Comparison of ENCODE assay signal across 11 cellular contexts in the genomic region with DNA sequence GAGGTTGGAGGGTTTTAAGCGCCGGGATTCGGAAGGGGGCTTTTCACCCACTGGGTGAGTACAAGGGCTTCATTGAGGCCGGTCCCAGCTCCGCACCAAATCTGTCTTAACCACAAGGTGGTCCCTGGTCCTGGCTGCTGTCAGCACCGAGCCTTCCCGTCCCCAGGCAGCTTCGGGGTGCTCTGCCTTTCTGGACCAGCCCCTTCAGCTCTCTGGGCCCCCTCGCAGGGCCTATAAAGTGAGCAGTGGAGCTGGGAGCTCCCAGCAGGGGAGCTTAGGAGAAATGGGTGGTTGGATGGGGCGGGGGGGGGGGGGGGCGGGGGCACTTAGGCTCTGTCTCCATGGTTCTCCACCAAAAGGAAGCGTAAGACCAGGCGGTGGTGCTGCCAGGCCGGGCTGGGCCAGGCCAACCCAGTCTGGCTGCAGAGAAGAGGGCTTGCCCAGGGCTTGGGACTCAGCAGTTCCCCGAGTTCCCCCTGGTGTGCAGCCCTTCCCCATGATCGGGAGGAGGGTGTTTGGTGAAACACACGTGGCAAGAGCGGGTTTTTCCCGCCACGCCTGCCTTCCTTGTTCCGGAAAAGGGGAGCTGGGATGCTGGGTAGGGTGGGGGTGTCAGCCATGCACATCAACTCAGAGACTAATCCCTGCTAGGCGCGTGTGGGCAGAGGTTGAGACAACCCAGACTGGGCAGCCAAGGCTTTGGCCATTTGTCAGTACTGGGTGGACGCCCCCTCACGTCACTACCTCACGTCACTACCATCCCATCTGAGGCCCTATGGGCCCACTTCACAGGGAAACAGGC. TPM values are rescaled to one million over a fixed set of nuclear protein-coding genes. Genes with fewer than 3 reads are reported as not detected.
DNase-seq lines count a peak whose midpoint lies in the region; ATAC-seq and TF ChIP-seq lines count a peak whose summit lies in the region.
"Had no signal": no experiment of that assay in that cellular context is flagged by ENCODE, and none has a peak within 500 bp of the region (broad histone marks: within the 10 kb centered on the region; RNA-seq: fewer than 3 reads in every experiment).

No MANE protein-coding gene starts in this region.

- DNase-seq in activated naive CD4-positive, alpha-beta T cell treated with anti-CD3 and anti-CD28 coated beads, Interleukin-2, amount 10 ng/mL, durations not matched to agents 7 days and 5 days: no peak
- DNase-seq in activated naive CD4-positive, alpha-beta T cell treated with Interleukin-2 at 50 U/mL for 16 hours: no peak
- DNase-seq in colonic mucosa (peak; percentile 37), mucosa of descending colon (peak in 2 of 3 donors; percentile 26 to 74), uterus (peak in 1 of 2 donors; percentile 56), SW 1271 (lab: John Stamatoyannopoulos, UW) (no peak)
- DNase-seq: activated naive CD8-positive, alpha-beta T cell treated with anti-CD3 and anti-CD28 coated beads, Interleukin-2, amount 10 ng/mL, durations not matched to agents 7 days and 5 days; GOT3; NCI-H1436 had no signal

- no peaks in the 10 kb centered on the region for H3K9me3 Mint-ChIP-seq in activated naive CD4-positive, alpha-beta T cell treated with anti-CD3 and anti-CD28 coated beads, Interleukin-2, amount 10 ng/mL, durations not matched to agents 7 days and 5 days
- H3K9me3 Mint-ChIP-seq: activated naive CD8-positive, alpha-beta T cell treated with anti-CD3 and anti-CD28 coated beads, Interleukin-2, amount 10 ng/mL, durations not matched to agents 7 days and 5 days had no signal

- peaks cover 3% of the 10 kb centered on the region for H3K4me1 Mint-ChIP-seq in activated naive CD4-positive, alpha-beta T cell treated with anti-CD3 and anti-CD28 coated beads, Interleukin-2, amount 10 ng/mL, durations not matched to agents 7 days and 5 days

- TF ChIP-seq CTCF in colonic mucosa (IDR thresholded peaks at IDR 0.05) (no peak), mucosa of descending colon (IDR thresholded peaks at IDR 0.05) (no peak), uterus (IDR thresholded peaks at IDR 0.05) (no peak)

- no peak for TF ChIP-seq POLR2A in uterus (IDR thresholded peaks at IDR 0.05)

- H3K9me3 ChIP-seq in colonic mucosa (no peaks in the 10 kb centered on the region), mucosa of descending colon (no peaks in the 10 kb centered on the region), uterus (no peaks in the 10 kb centered on the region)

- CTCF ChIA-PET in activated naive CD4-positive, alpha-beta T cell treated with anti-CD3 and anti-CD28 coated beads, Interleukin-2, amount 10 ng/mL, durations not matched to agents 7 days and 5 days (lab: Charles Lee): interaction anchor here (1.1 to 1.4 kb wide), 3 partner anchors 29 to 40 kb away, joined by 3 to 7 read pairs (median 4); no protein-coding TSS in a partner anchor

- ATAC-seq in mucosa of descending colon (no peak), GM18858 (IDR thresholded peaks at IDR 0.05; ENCODE audit: unreplicated experiment) (no peak), HG03139 (IDR thresholded peaks at IDR 0.05; ENCODE audit: unreplicated experiment) (no peak)

- peaks cover 1% of the 10 kb centered on the region for H3K36me3 Mint-ChIP-seq in activated naive CD4-positive, alpha-beta T cell treated with anti-CD3 and anti-CD28 coated beads, Interleukin-2, amount 10 ng/mL, durations not matched to agents 7 days and 5 days
- H3K36me3 Mint-ChIP-seq: activated naive CD8-positive, alpha-beta T cell treated with anti-CD3 and anti-CD28 coated beads, Interleukin-2, amount 10 ng/mL, durations not matched to agents 7 days and 5 days had no signal

- H3K4me1 ChIP-seq in colonic mucosa: peaks cover 3% of the 10 kb centered on the region
- H3K4me1 ChIP-seq in mucosa of descending colon (ENCODE audit: low read depth): peaks cover 15% of the 10 kb centered on the region
- peaks cover 0 to 11% of the 10 kb centered on the region in 2 donors for H3K4me1 ChIP-seq in uterus

- H3K27me3 Mint-ChIP-seq in activated naive CD4-positive, alpha-beta T cell treated with anti-CD3 and anti-CD28 coated beads, Interleukin-2, amount 10 ng/mL, durations not matched to agents 7 days and 5 days: peaks cover 97% of the 10 kb centered on the region

- H3K27ac ChIP-seq in colonic mucosa (peak overlapping the region; percentile 36), uterus (peak overlapping the region; percentile 66 to 67)

- H3K4me3 ChIP-seq in colonic mucosa (peak overlapping the region; percentile 26), mucosa of descending colon (no peak overlapping the region), uterus (peak overlapping the region; percentile 36 to 47)

- intact Hi-C loops in colonic mucosa (cut with DNase I): no loop called here
- intact Hi-C loops in mucosa of descending colon (cut with DNase I, micrococcal nuclease): no loop called here
- intact Hi-C loops in uterus (cut with DNase I; ENCODE audit: low total_unique reads): no loop called here

- H3K4me3 Mint-ChIP-seq in activated naive CD4-positive, alpha-beta T cell treated with anti-CD3 and anti-CD28 coated beads, Interleukin-2, amount 10 ng/mL, durations not matched to agents 7 days and 5 days: peak overlapping the region; percentile 35

- H3K36me3 ChIP-seq in colonic mucosa (no peaks in the 10 kb centered on the region), mucosa of descending colon (ENCODE audit: low read depth) (no peaks in the 10 kb centered on the region), uterus (no peaks in the 10 kb centered on the region)

- no peak overlapping the region for H3K9ac ChIP-seq in colonic mucosa (ENCODE audit: low read depth in 2 of 2, low read length in 2 of 2)

- H3K27ac Mint-ChIP-seq in activated naive CD4-positive, alpha-beta T cell treated with anti-CD3 and anti-CD28 coated beads, Interleukin-2, amount 10 ng/mL, durations not matched to agents 7 days and 5 days: no peak overlapping the region
- H3K27ac Mint-ChIP-seq: activated naive CD8-positive, alpha-beta T cell treated with anti-CD3 and anti-CD28 coated beads, Interleukin-2, amount 10 ng/mL, durations not matched to agents 7 days and 5 days had no signal

- peaks cover 20% of the 10 kb centered on the region for H3K27me3 ChIP-seq in colonic mucosa
- H3K27me3 ChIP-seq in uterus: no peaks in the 10 kb centered on the region

RNA-seq across cellular contexts. Expression of a gene that starts 32.7 kb away (rescaled TPM):
- under 1 TPM; 0.64 to 0.85 TPM for total RNA-seq in colonic mucosa
- total RNA-seq in mucosa of descending colon: 1 to 10 TPM in 1 of 3 donors, under 1 TPM in 2; 0.38 to 1.6 (median 0.89) TPM
- total RNA-seq in uterus: 1 to 10 TPM in 2 of 4 donors, not detected in 2; 3.5 to 5.5 TPM
- total RNA-seq: activated naive CD8-positive, alpha-beta T cell treated with anti-CD3 and anti-CD28 coated beads, Interleukin-2, amount 10 ng/mL, durations not matched to agents 7 days and 5 days had no signal

RNA-seq across cellular contexts. Expression of a gene that starts 54.7 kb away (rescaled TPM):
- 1 to 10 TPM; 2.6 to 5.1 TPM for total RNA-seq in colonic mucosa
- total RNA-seq in mucosa of descending colon: 10 to 100 TPM in 1 of 3 donors, 1 to 10 TPM in 2; 3.4 to 10.8 (median 5.2) TPM
- 1 to 10 TPM in 3 of 4 donors, not detected in 1; 1.3 to 7.5 (median 4.2) TPM for total RNA-seq in uterus
- total RNA-seq: activated naive CD8-positive, alpha-beta T cell treated with anti-CD3 and anti-CD28 coated beads, Interleukin-2, amount 10 ng/mL, durations not matched to agents 7 days and 5 days had no signal

RNA-seq across cellular contexts. Expression of a gene that starts 56.2 kb away (rescaled TPM):
- 10 to 100 TPM; 15.8 to 18.5 TPM for total RNA-seq in colonic mucosa
- 10 to 100 TPM; 16.1 to 21.3 (median 17.5) TPM for total RNA-seq in mucosa of descending colon
- total RNA-seq in uterus: 10 to 100 TPM in 2 of 4 donors, 1 to 10 TPM in 2; 1.3 to 20.3 (median 8.5) TPM

Comparison
In these comparisons a context has a peak if more than half of its experiments do, and no peak if none do; other contexts are left out.
1. DNase-seq: peak in colonic mucosa (single experiment) and mucosa of descending colon (2 of 3); none in activated naive CD4-positive, alpha-beta T cell treated with anti-CD3 and anti-CD28 coated beads, Interleukin-2, amount 10 ng/mL, durations not matched to agents 7 days and 5 days (single experiment), activated naive CD4-positive, alpha-beta T cell treated with Interleukin-2 at 50 U/mL for 16 hours (single experiment) and SW 1271 (0 of 2).